ENCODE assay signal across 8 cellular contexts in the genomic region with DNA sequence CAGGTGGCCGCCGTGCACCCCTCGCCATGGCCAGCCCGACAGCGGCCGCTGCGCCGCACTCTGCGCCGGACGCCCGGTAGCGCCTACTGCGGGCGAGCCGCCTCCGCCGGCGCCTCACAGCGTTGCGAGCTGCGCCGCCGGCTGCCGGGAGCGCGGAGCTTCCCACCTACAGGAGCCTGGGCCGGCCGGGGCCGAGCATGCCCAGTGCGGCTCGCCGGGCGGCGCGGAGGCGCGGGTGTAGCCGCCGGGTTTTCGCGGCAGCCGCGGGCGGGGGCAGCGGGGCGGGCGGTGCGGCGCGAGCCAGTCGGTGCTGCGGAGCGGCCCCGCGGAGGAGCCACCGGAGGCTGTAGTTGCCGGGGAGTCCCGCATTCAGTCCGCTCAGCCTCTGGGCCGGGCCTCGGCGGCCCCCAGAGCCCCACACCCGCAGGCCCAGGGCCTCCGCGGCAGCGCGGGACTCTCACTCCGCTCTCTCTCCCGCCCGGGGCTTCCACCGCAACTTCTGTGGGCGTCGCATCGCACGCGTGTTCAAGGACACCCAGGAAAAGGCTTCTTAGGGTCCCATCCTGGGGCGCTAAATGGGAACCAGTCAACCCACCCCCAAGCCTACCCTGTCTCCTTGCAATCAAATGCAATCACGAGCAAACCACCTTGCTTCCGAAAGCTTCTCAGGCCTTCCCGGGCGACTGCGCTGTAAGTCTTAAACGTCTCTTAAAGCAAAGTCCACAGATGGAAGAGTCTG. TPM values are rescaled to one million over a fixed set of nuclear protein-coding genes. Genes with fewer than 3 reads are reported as not detected.
DNase-seq lines count a peak whose midpoint lies in the region; ATAC-seq, FAIRE-seq and TF ChIP-seq lines count a peak whose summit lies in the region.

A gene (minus strand): TSS at position 143 of the 739 bp plus-strand sequence. CDS start 20,518 bp downstream, outside the sequence.

- H3K18ac ChIP-seq in trophoblast cell (ENCODE audit: low read length): peak within 1 kb of the TSS; percentile 94

- peak within 1 kb of the TSS; percentile 95 for H4K12ac ChIP-seq in trophoblast cell (ENCODE audit: low read depth, low read length)

- H3K9ac ChIP-seq in ES-I3 (ENCODE audit: low read depth, low read length) (peak within 1 kb of the TSS; percentile 97), trophoblast cell (ENCODE audit: low read length) (peak within 1 kb of the TSS; percentile 93)

- peak within 1 kb of the TSS; percentile 100 for H3K4me2 ChIP-seq in trophoblast cell (ENCODE audit: low read length)

- peak within 1 kb of the TSS; percentile 96 for H2BK5ac ChIP-seq in trophoblast cell (ENCODE audit: low read depth, low read length, poor library complexity)

- peak within 1 kb of the TSS in 4 of 5 donors; percentile 74 to 89 (median 84) for H3K27ac ChIP-seq in adrenal gland
- H3K27ac ChIP-seq in heart left ventricle: peak within 1 kb of the TSS; percentile 30 to 93 (median 88)
- H3K27ac ChIP-seq in trophoblast cell (ENCODE audit: low read depth, low read length): peak within 1 kb of the TSS; percentile 84
- peak within 1 kb of the TSS; percentile 90 for H3K27ac ChIP-seq in tibial artery

- 0 to 2% (median 1%) methylated on average over 6 to 84 of the region's 84 CpGs for WGBS in adrenal gland, 4 donors
- WGBS in heart left ventricle, 4 donors: 0 to 1% (median 0%) methylated on average over 24 to 84 of the region's 84 CpGs
- no CpG with 5 or more reads among the region's 84 CpGs for WGBS in trophoblast cell (ENCODE audit: extremely low coverage, insufficient coverage, insufficient read length)

- ATAC-seq in heart left ventricle: peak; percentile 78 to 97 (median 92)

- H4K8ac ChIP-seq in trophoblast cell (ENCODE audit: low read depth, low read length): peak within 1 kb of the TSS; percentile 91

- intact Hi-C loops in adrenal gland (cut with DNase I) (no loop called here), heart left ventricle (cut with DNase I) (loop anchor here in 8 of 10 donors (1.0 to 10.0 kb wide), 6 partner anchors 264 to 422 kb away; a partner anchor contains a TSS), tibial artery (cut with DNase I; ENCODE audit: low total_unique reads) (loop anchor here (10.0 kb wide), 1 partner anchor 62 kb away; no protein-coding TSS in a partner anchor)

- peak within 1 kb of the TSS; percentile 98 for H2AFZ ChIP-seq in trophoblast cell (ENCODE audit: insufficient read depth, low read length, poor library complexity)

- H2BK120ac ChIP-seq in trophoblast cell (ENCODE audit: insufficient read depth, low read length, poor library complexity): peak within 1 kb of the TSS; percentile 93

- FAIRE-seq in H54 (lab: Jason Lieb, UNC): no peak

- peaks cover 5% of the 10 kb centered on the region; the same call in 1 of the 2 replicates for H3K4me1 ChIP-seq in ES-I3 (ENCODE audit: insufficient read depth, low read length)
- no peaks in the 10 kb centered on the region for H3K4me1 ChIP-seq in adrenal gland (replicated peaks in 1 of 2)
- H3K4me1 ChIP-seq in heart left ventricle: peaks cover 0 to 15% (median 5%) of the 10 kb centered on the region in 12 donors
- H3K4me1 ChIP-seq in trophoblast cell (ENCODE audit: control insufficient read depth in 1 of 2, insufficient read depth in 2 of 2, low read length in 2 of 2): peaks cover 4 to 7% of the 10 kb centered on the region in 2 experiments
- peaks cover 0 to 13% (median 2%) of the 10 kb centered on the region in 4 donors for H3K4me1 ChIP-seq in tibial artery

- peak in 1 of 6 experiments; percentile 26 for TF ChIP-seq CTCF in adrenal gland (IDR thresholded peaks at IDR 0.05)
- TF ChIP-seq CTCF in heart left ventricle (IDR thresholded peaks at IDR 0.05): peak in 3 of 12 donors; percentile 9 to 23 (median 15)
- peak in 1 of 2 experiments; percentile 21 for TF ChIP-seq CTCF in tibial artery (IDR thresholded peaks at IDR 0.05)

- peak within 1 kb of the TSS; percentile 39 to 90 (median 64) for H3K4me3 ChIP-seq in adrenal gland
- H3K4me3 ChIP-seq in heart left ventricle: peak within 1 kb of the TSS; percentile 75 to 99 (median 92)
- peak within 1 kb of the TSS; percentile 89 for H3K4me3 ChIP-seq in trophoblast cell (ENCODE audit: low read depth, low read length)
- peak within 1 kb of the TSS; percentile 82 to 99 for H3K4me3 ChIP-seq in tibial artery

- no peaks in the 10 kb centered on the region for H3K27me3 ChIP-seq in adrenal gland
- peaks cover 0 to 26% (median 0%) of the 10 kb centered on the region in 9 donors for H3K27me3 ChIP-seq in heart left ventricle
- H3K27me3 ChIP-seq in trophoblast cell (ENCODE audit: insufficient read depth, low read length): no peaks in the 10 kb centered on the region
- no peaks in the 10 kb centered on the region for H3K27me3 ChIP-seq in tibial artery

- no peak within 1 kb of the TSS for H2AK5ac ChIP-seq in trophoblast cell (ENCODE audit: low read length)

- peak within 1 kb of the TSS; percentile 75 for H2BK12ac ChIP-seq in trophoblast cell (ENCODE audit: low read length)

- no peaks in the 10 kb centered on the region; the same call in 1 of the 2 replicates for H3K36me3 ChIP-seq in ES-I3 (ENCODE audit: insufficient read depth, low read length)
- no peaks in the 10 kb centered on the region for H3K36me3 ChIP-seq in adrenal gland (replicated peaks in 1 of 2)
- no peaks in the 10 kb centered on the region for H3K36me3 ChIP-seq in heart left ventricle
- peaks cover 0 to 2% of the 10 kb centered on the region in 2 experiments for H3K36me3 ChIP-seq in trophoblast cell (ENCODE audit: control insufficient read depth in 1 of 2, insufficient read depth in 2 of 2, low read length in 2 of 2)
- no peaks in the 10 kb centered on the region for H3K36me3 ChIP-seq in tibial artery

- peak within 1 kb of the TSS; percentile 98 for H3K14ac ChIP-seq in trophoblast cell (ENCODE audit: low read length)

- H3K79me1 ChIP-seq in trophoblast cell (ENCODE audit: low read length): peaks cover 16% of the 10 kb centered on the region

- no peaks in the 10 kb centered on the region for H3K9me3 ChIP-seq in ES-I3 (ENCODE audit: control insufficient read depth, insufficient read depth, low read length)
- H3K9me3 ChIP-seq in adrenal gland (replicated peaks in 1 of 3): no peaks in the 10 kb centered on the region
- no peaks in the 10 kb centered on the region for H3K9me3 ChIP-seq in heart left ventricle
- H3K9me3 ChIP-seq in trophoblast cell (ENCODE audit: insufficient read depth, low read depth, low read length): no peaks in the 10 kb centered on the region
- no peaks in the 10 kb centered on the region for H3K9me3 ChIP-seq in tibial artery

- TF ChIP-seq POLR2A in H54 (IDR thresholded peaks at IDR 0.05; ENCODE audit: low read depth, low read length) (peak; percentile 62), adrenal gland (IDR thresholded peaks at IDR 0.05) (peak; percentile 72 to 84), heart left ventricle (IDR thresholded peaks at IDR 0.05) (peak in 1 of 2 donors; percentile 46)

- H4K91ac ChIP-seq in trophoblast cell (ENCODE audit: low read depth, low read length): peak within 1 kb of the TSS; percentile 97

- H3K23ac ChIP-seq in trophoblast cell (ENCODE audit: low read length): no peak within 1 kb of the TSS

- H3K79me2 ChIP-seq in trophoblast cell (ENCODE audit: control insufficient read depth, insufficient read depth, low read length, poor library complexity): peaks cover 14% of the 10 kb centered on the region

- peak; percentile 67 for DNase-seq in H54 (ENCODE audit: insufficient read length, low spot score)
- DNase-seq in LoVo (ENCODE audit: low spot score): peak; percentile 92
- peak; percentile 70 for DNase-seq in T follicular helper cell (ENCODE audit: low read depth)
- peak; percentile 80 to 91 (median 86) for DNase-seq in adrenal gland
- peak; percentile 89 to 95 (median 91) for DNase-seq in heart left ventricle
- DNase-seq in trophoblast cell: peak; percentile 89 to 95
- peak; percentile 79 to 94 for DNase-seq in tibial artery

- peak within 1 kb of the TSS; percentile 99 for H3K4ac ChIP-seq in trophoblast cell (ENCODE audit: low read depth, low read length)

RNA-seq across cellular contexts. Expression of the gene that starts here (rescaled TPM):
- total RNA-seq in adrenal gland: 10 to 100 TPM in 1 of 8 donors, 1 to 10 TPM in 7; 1.7 to 13.7 (median 3.3) TPM
- polyA plus RNA-seq in adrenal gland: 1 to 10 TPM in 2 of 3 donors, under 1 TPM in 1; 0.94 to 6.9 (median 3.7) TPM
- total RNA-seq in heart left ventricle: 1 to 10 TPM; 1.5 to 5.9 (median 3.3) TPM
- polyA plus RNA-seq in heart left ventricle: 1 to 10 TPM in 1 of 2 donors, under 1 TPM in 1; 0.76 to 1.9 TPM
- polyA plus RNA-seq in trophoblast cell (2013): 22.7 and 23.0 TPM in 2 replicates

Comparison
In these comparisons a context has a peak if more than half of its experiments do, and no peak if none do; other contexts are left out.
1. Peak in every context shown above with its lines: DNase-seq, ATAC-seq, H3K4me3 ChIP-seq and H3K27ac ChIP-seq.
2. intact Hi-C loops: an anchor here in heart left ventricle (1.0 to 10.0 kb wide) and tibial artery (10.0 kb wide); none called in adrenal gland.